In genomic region chr9:129038109-129038852, GRCh38 we compare ENCODE assay signal across 10 cellular contexts. TPM values are rescaled to one million over a fixed set of nuclear protein-coding genes. Genes with fewer than 3 reads are reported as not detected.
A peak's percentile ranks its signal among the peaks of the same experiment; 100 is the strongest.
DNase-seq lines count a peak whose midpoint lies in the region; ATAC-seq and TF ChIP-seq lines count a peak whose summit lies in the region.
"Had no signal": no experiment of that assay in that cellular context is flagged by ENCODE, and none has a peak within 500 bp of the region (broad histone marks: within the 10 kb centered on the region; RNA-seq: fewer than 3 reads in every experiment).

No MANE protein-coding gene starts in this region.

- no peak for TF ChIP-seq POLR2A in vagina (IDR thresholded peaks at IDR 0.05)

- intact Hi-C loops in mucosa of descending colon (cut with DNase I, micrococcal nuclease) (no loop called here), vagina (cut with DNase I) (no loop called here)

- peaks cover 32% of the 10 kb centered on the region for H3K4me1 Mint-ChIP-seq in activated naive CD4-positive, alpha-beta T cell treated with anti-CD3 and anti-CD28 coated beads, Interleukin-2, amount 10 ng/mL, durations not matched to agents 7 days and 5 days
- H3K4me1 Mint-ChIP-seq in central memory CD8-positive, alpha-beta T cell, result peaks cover 37% of the 10 kb centered on the region

- DNase-seq in activated naive CD4-positive, alpha-beta T cell treated with anti-CD3 and anti-CD28 coated beads, Interleukin-2, amount 10 ng/mL, durations not matched to agents 7 days and 5 days, result no peak
- DNase-seq in activated naive CD4-positive, alpha-beta T cell (lab: John Stamatoyannopoulos, UW), result no peak
- DNase-seq in central memory CD8-positive, alpha-beta T cell (ENCODE audit: low spot score in 2 of 2), result no peak
- DNase-seq in mucosa of descending colon (no peak), vagina (ENCODE audit: extremely low spot score in 2 of 2) (no peak)
- no peak for DNase-seq in activated CD4-positive, alpha-beta T cell treated with anti-CD3 and anti-CD28 coated beads, Interleukin-2, amount 50 U/mL, for 48 hours
- DNase-seq: aorta, lower lobe of right lung had no signal

- TF ChIP-seq CTCF in mucosa of descending colon (IDR thresholded peaks at IDR 0.05) (no peak), vagina (IDR thresholded peaks at IDR 0.05) (no peak)

- H3K27me3 ChIP-seq in vagina, result no peaks in the 10 kb centered on the region

- peak overlapping the region; percentile 91 for H3K4me3 Mint-ChIP-seq in activated naive CD4-positive, alpha-beta T cell treated with anti-CD3 and anti-CD28 coated beads, Interleukin-2, amount 10 ng/mL, durations not matched to agents 7 days and 5 days
- peak overlapping the region; percentile 98 for H3K4me3 Mint-ChIP-seq in central memory CD8-positive, alpha-beta T cell

- H3K36me3 Mint-ChIP-seq in activated naive CD4-positive, alpha-beta T cell treated with anti-CD3 and anti-CD28 coated beads, Interleukin-2, amount 10 ng/mL, durations not matched to agents 7 days and 5 days, result peaks cover 12% of the 10 kb centered on the region
- H3K36me3 Mint-ChIP-seq in central memory CD8-positive, alpha-beta T cell (ENCODE audit: insufficient read depth), result peaks cover 22% of the 10 kb centered on the region

- H3K27ac Mint-ChIP-seq in activated naive CD4-positive, alpha-beta T cell treated with anti-CD3 and anti-CD28 coated beads, Interleukin-2, amount 10 ng/mL, durations not matched to agents 7 days and 5 days, result peak overlapping the region; percentile 49
- H3K27ac Mint-ChIP-seq in central memory CD8-positive, alpha-beta T cell (ENCODE audit: low read depth), result no peak overlapping the region

- peaks cover 25% of the 10 kb centered on the region for H3K4me1 ChIP-seq in mucosa of descending colon (ENCODE audit: low read depth)
- peaks cover 29% of the 10 kb centered on the region for H3K4me1 ChIP-seq in vagina

- no peak for ATAC-seq in central memory CD8-positive, alpha-beta T cell (replicated peaks; ENCODE audit: extremely low read depth, poor library complexity, severe bottlenecking)
- ATAC-seq in mucosa of descending colon (peak; percentile 7), HG02870 (IDR thresholded peaks at IDR 0.05; ENCODE audit: unreplicated experiment) (no peak), HG02678 (IDR thresholded peaks at IDR 0.05; ENCODE audit: unreplicated experiment) (no peak)
- ATAC-seq: lower lobe of right lung had no signal

- H3K9me3 ChIP-seq in mucosa of descending colon (no peaks in the 10 kb centered on the region), vagina (no peaks in the 10 kb centered on the region)
- H3K9me3 ChIP-seq: lower lobe of right lung had no signal

- H3K36me3 ChIP-seq in mucosa of descending colon (ENCODE audit: low read depth), result peaks cover 6% of the 10 kb centered on the region
- H3K36me3 ChIP-seq in vagina, result peaks cover 0 to 28% of the 10 kb centered on the region in 2 donors

- CTCF ChIA-PET in activated naive CD4-positive, alpha-beta T cell treated with anti-CD3 and anti-CD28 coated beads, Interleukin-2, amount 10 ng/mL, durations not matched to agents 7 days and 5 days (lab: Charles Lee), result interaction anchor here (1.1 kb wide), 1 partner anchor 10 kb away, joined by 3 read pairs; the partner anchor contains the start of gene SH3GLB2

- H3K27ac ChIP-seq in vagina, result peak overlapping the region; percentile 89
- H3K27ac ChIP-seq: lower lobe of right lung had no signal

- H3K27me3 Mint-ChIP-seq in activated naive CD4-positive, alpha-beta T cell treated with anti-CD3 and anti-CD28 coated beads, Interleukin-2, amount 10 ng/mL, durations not matched to agents 7 days and 5 days, result no peaks in the 10 kb centered on the region
- no peaks in the 10 kb centered on the region for H3K27me3 Mint-ChIP-seq in central memory CD8-positive, alpha-beta T cell

- no peaks in the 10 kb centered on the region for H3K9me3 Mint-ChIP-seq in activated naive CD4-positive, alpha-beta T cell treated with anti-CD3 and anti-CD28 coated beads, Interleukin-2, amount 10 ng/mL, durations not matched to agents 7 days and 5 days
- no peaks in the 10 kb centered on the region for H3K9me3 Mint-ChIP-seq in central memory CD8-positive, alpha-beta T cell

- H3K4me3 ChIP-seq in mucosa of descending colon, result no peak overlapping the region
- peak overlapping the region in 1 of 2 donors; percentile 99 for H3K4me3 ChIP-seq in vagina

RNA-seq across cellular contexts. Expression of gene MIGA2, which starts 1.9 kb away (rescaled TPM):
- total RNA-seq in mucosa of descending colon (10 to 100 TPM; 56.2 to 89.4 (median 57.1) TPM), vagina (35.1 TPM)

RNA-seq across cellular contexts. Expression of gene SH3GLB2, which starts 10.2 kb away (rescaled TPM):
- total RNA-seq in mucosa of descending colon, result 100 to 1,000 TPM; 107 to 158 (median 128) TPM
- 86.2 TPM for total RNA-seq in vagina

RNA-seq across cellular contexts. Expression of gene DOLPP1, which starts 42.6 kb away (rescaled TPM):
- 10 to 100 TPM; 27.6 to 59.7 (median 48.3) TPM for total RNA-seq in mucosa of descending colon
- total RNA-seq in vagina, result 3.2 TPM
